10 cellular contexts compared by ENCODE assay signal in genomic region chr9:90546200-90546599, GRCh38.
DNase-seq lines count a peak whose midpoint lies in the region; ATAC-seq and TF ChIP-seq lines count a peak whose summit lies in the region.
"Had no signal": no experiment of that assay in that cellular context is flagged by ENCODE, and none has a peak within 500 bp of the region (broad histone marks: within the 10 kb centered on the region; RNA-seq: fewer than 3 reads in every experiment).

No MANE protein-coding gene starts in this region.

- H3K4me3 ChIP-seq in AG04449 (ENCODE audit: low read depth, low read length), result no peak overlapping the region
- no peak overlapping the region for H3K4me3 ChIP-seq in PC-3 (ENCODE audit: low read length)
- H3K4me3 ChIP-seq: lung had no signal

- no peaks in the 10 kb centered on the region for H3K36me3 Mint-ChIP-seq in activated CD4-positive, alpha-beta memory T cell treated with anti-CD3 and anti-CD28 coated beads for 36 hours
- H3K36me3 Mint-ChIP-seq: CD8-positive, alpha-beta memory T cell had no signal

- CTCF ChIA-PET in AG04449 (lab: Yijun Ruan, JAX), result no interaction called here
- CTCF ChIA-PET in PC-3 (lab: Charles Lee), result no interaction called here
- CTCF ChIA-PET in activated CD4-positive, alpha-beta memory T cell treated with anti-CD3 and anti-CD28 coated beads for 36 hours (lab: Charles Lee), result no interaction called here

- intact Hi-C loops in PC-3 (cut with micrococcal nuclease), result no loop called here
- intact Hi-C loops in activated CD4-positive, alpha-beta memory T cell treated with anti-CD3 and anti-CD28 coated beads for 36 hours (cut with micrococcal nuclease), result no loop called here

- H2AFZ ChIP-seq in PC-3 (ENCODE audit: low read length), result no peak overlapping the region

- no peaks in the 10 kb centered on the region for H3K9me2 ChIP-seq in PC-3 (replicated peaks; ENCODE audit: low read length)

- BruUV-seq in PC-3 (replicated peaks; lab: Mats Ljungman, UMichigan), result no TSS peak

- TF ChIP-seq CTCF in AG04449 (IDR thresholded peaks at IDR 0.05; ENCODE audit: insufficient read depth, low read length, missing control alignments) (no peak), PC-3 (conservative IDR thresholded peaks at IDR 0.05; ENCODE audit: low read depth, low read length) (no peak)

- no peak overlapping the region for H3K27ac ChIP-seq in PC-3 (ENCODE audit: low read length)

- H3K27me3 ChIP-seq in PC-3 (ENCODE audit: low read length), result no peaks in the 10 kb centered on the region

- H3K27me3 Mint-ChIP-seq in activated CD4-positive, alpha-beta memory T cell treated with anti-CD3 and anti-CD28 coated beads for 36 hours, result peaks cover 4% of the 10 kb centered on the region

- no peak overlapping the region for H3K4me2 ChIP-seq in PC-3 (ENCODE audit: low read length)

- POLR2A ChIA-PET in AG04449 (lab: Yijun Ruan, JAX) (no interaction called here), PC-3 (lab: Charles Lee; ENCODE audit: unreplicated experiment) (no interaction called here)
- POLR2A ChIA-PET in activated CD4-positive, alpha-beta memory T cell treated with anti-CD3 and anti-CD28 coated beads for 36 hours (lab: Charles Lee), result no interaction called here

- DNase-seq in AG04449 (ENCODE audit: low read depth, low spot score) (peak; percentile 74), LoVo (ENCODE audit: low spot score) (peak; percentile 48), PC-3 (peak; percentile 49), fibroblast of the conjunctiva (ENCODE audit: low read depth) (peak; percentile 31)
- no peak for DNase-seq in activated CD4-positive, alpha-beta memory T cell treated with anti-CD3 and anti-CD28 coated beads for 36 hours
- DNase-seq: CD8-positive, alpha-beta memory T cell had no signal

- H3K27ac Mint-ChIP-seq in activated CD4-positive, alpha-beta memory T cell treated with anti-CD3 and anti-CD28 coated beads for 36 hours, result no peak overlapping the region
- H3K27ac Mint-ChIP-seq: CD8-positive, alpha-beta memory T cell had no signal

- H3K9ac ChIP-seq in PC-3 (ENCODE audit: low read length), result no peak overlapping the region

- no peaks in the 10 kb centered on the region for H3F3A ChIP-seq in PC-3 (ENCODE audit: low read length, unreplicated experiment)

- H3K79me2 ChIP-seq in PC-3 (ENCODE audit: low read length), result no peaks in the 10 kb centered on the region

- no peaks in the 10 kb centered on the region for H3K4me1 ChIP-seq in PC-3 (ENCODE audit: insufficient read depth, low read length)

- no peaks in the 10 kb centered on the region for H3K4me1 Mint-ChIP-seq in activated CD4-positive, alpha-beta memory T cell treated with anti-CD3 and anti-CD28 coated beads for 36 hours (ENCODE audit: low read depth)
- H3K4me1 Mint-ChIP-seq: CD8-positive, alpha-beta memory T cell had no signal

- no peaks in the 10 kb centered on the region for H4K20me1 ChIP-seq in PC-3 (ENCODE audit: low read length)

- no peak overlapping the region for H3K4me3 Mint-ChIP-seq in activated CD4-positive, alpha-beta memory T cell treated with anti-CD3 and anti-CD28 coated beads for 36 hours
- H3K4me3 Mint-ChIP-seq: CD8-positive, alpha-beta memory T cell had no signal

- ATAC-seq in PC-3 (no peak), HG02970 (IDR thresholded peaks at IDR 0.05; ENCODE audit: low FRiP score, unreplicated experiment) (no peak), GM19351 (IDR thresholded peaks at IDR 0.05; ENCODE audit: unreplicated experiment) (no peak), HG03565 (IDR thresholded peaks at IDR 0.05; ENCODE audit: unreplicated experiment) (no peak)

- H3K36me3 ChIP-seq in PC-3 (ENCODE audit: low read depth, low read length), result no peaks in the 10 kb centered on the region

- no peaks in the 10 kb centered on the region for H3K9me3 ChIP-seq in PC-3 (ENCODE audit: low read length)

- H3K9me3 Mint-ChIP-seq in activated CD4-positive, alpha-beta memory T cell treated with anti-CD3 and anti-CD28 coated beads for 36 hours, result peaks cover 7% of the 10 kb centered on the region
